In the genomic region with DNA sequence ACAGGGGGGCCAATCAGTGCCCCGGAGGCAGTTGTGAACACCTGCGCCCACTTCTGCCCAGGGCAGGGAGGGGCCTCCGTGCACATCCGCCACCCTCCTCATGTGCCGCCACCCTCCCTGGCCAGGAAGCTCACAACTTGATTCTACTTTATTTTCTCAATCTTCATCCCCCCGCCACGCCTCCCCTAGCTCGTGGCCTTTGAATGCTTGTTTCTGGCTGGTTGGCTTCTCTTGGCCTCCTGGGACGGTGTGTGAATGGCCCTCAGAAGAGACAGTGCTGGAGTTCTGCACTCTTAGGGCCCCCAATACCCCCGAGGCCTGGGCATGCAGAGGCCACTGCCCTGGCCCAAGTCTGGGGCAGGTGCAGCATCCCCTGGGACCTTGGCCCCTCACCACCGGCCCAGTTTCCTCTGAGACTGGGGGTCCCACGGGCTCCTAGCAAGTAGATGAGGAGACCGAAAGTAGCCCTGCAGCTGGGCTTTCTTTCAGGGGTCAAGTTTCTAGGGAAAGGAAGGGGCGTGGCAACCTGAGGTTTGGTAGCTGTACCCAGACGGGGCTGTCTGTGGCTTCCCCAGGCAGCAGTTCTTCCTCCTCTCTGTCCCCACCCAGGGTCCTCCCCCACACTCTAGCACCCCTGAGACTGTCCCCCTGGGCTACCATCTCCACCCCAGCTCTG, we compare ENCODE assay signal across 9 cellular contexts. TPM values are rescaled to one million over a fixed set of nuclear protein-coding genes. Genes with fewer than 3 reads are reported as not detected.
DNase-seq lines count a peak whose midpoint lies in the region; ATAC-seq, FAIRE-seq and TF ChIP-seq lines count a peak whose summit lies in the region.
"Had no signal": no experiment of that assay in that cellular context is flagged by ENCODE, and none has a peak within 500 bp of the region (broad histone marks: within the 10 kb centered on the region; RNA-seq: fewer than 3 reads in every experiment).

No MANE protein-coding gene starts in this region.

- H3K9me3 ChIP-seq in GM12878 (replicated peaks; ENCODE audit: control insufficient read depth, insufficient read depth, low read length): no peaks in the 10 kb centered on the region
- no peaks in the 10 kb centered on the region for H3K9me3 ChIP-seq in osteoblast (ENCODE audit: low read depth, low read length)
- H3K9me3 ChIP-seq: SJSA1 had no signal

- H3K9ac ChIP-seq in GM12878 (ENCODE audit: control insufficient read depth, insufficient read depth, low read length): peak overlapping the region; percentile 91

- CTCF ChIA-PET in GM12878 (lab: Yijun Ruan, JAX): interaction anchor here (0.6 to 3.9 kb wide), 11 partner anchors 9 to 456 kb away, joined by 3 to 22 read pairs (median 6); no protein-coding TSS in a partner anchor

- H3K4me2 ChIP-seq in GM12878 (ENCODE audit: control insufficient read depth, insufficient read depth): peak overlapping the region; percentile 97
- H3K4me2 ChIP-seq in osteoblast (ENCODE audit: insufficient read depth, low read length): peak overlapping the region; percentile 75

- H3K27me3 ChIP-seq in GM12878 (replicated peaks in 1 of 2; ENCODE audit: control insufficient read depth in 2 of 2, insufficient read depth in 2 of 2, low read length in 1 of 2): no peaks in the 10 kb centered on the region; a peak in 1 of 4 replicates
- H3K27me3 ChIP-seq in osteoblast (ENCODE audit: insufficient read depth, low read length): peaks cover 5% of the 10 kb centered on the region

- in situ Hi-C loops in GM12878 (cut with MboI) (no loop called here), G401 (cut with HindIII; ENCODE audit: low sequenced_read_pairs) (no loop called here)

- RAD21 ChIA-PET in GM12878 (lab: Charles Lee; ENCODE audit: unreplicated experiment): interaction anchor here (0.7 to 3.0 kb wide), 10 partner anchors 15 to 540 kb away, joined by 3 to 10 read pairs (median 6); a partner anchor contains a TSS

- no peak for TF ChIP-seq CTCF in GM12878 (IDR thresholded peaks at IDR 0.05 in 2 of 3, conservative IDR thresholded peaks at IDR 0.05 in 1 of 3; ENCODE audit: control insufficient read depth in 2 of 3, extremely low read depth in 1 of 3, insufficient read depth in 1 of 3, low read depth in 3 of 3, low read length in 3 of 3)
- TF ChIP-seq CTCF in osteoblast (IDR thresholded peaks at IDR 0.05; ENCODE audit: extremely low read depth, low read depth, low read length): no peak

- POLR2A ChIA-PET in GM12878 (lab: Charles Lee): interaction anchor here (0.8 to 3.5 kb wide), 7 partner anchors 13 to 98 kb away, joined by 4 to 14 read pairs (median 10); a partner anchor contains a TSS

- peak; percentile 57 for FAIRE-seq in GM12878 (lab: Jason Lieb, UNC)

- H3K36me3 ChIP-seq in GM12878 (ENCODE audit: control insufficient read depth in 2 of 2, insufficient read depth in 2 of 2, low read length in 1 of 2) (peaks cover 0 to 16% of the 10 kb centered on the region in 2 experiments; a peak in 3 of 4 replicates), osteoblast (ENCODE audit: insufficient read depth, low read length) (no peaks in the 10 kb centered on the region)

- TF ChIP-seq POLR2A in Raji (IDR thresholded peaks at IDR 0.05; ENCODE audit: insufficient read depth, low read depth, low read length): peak; percentile 39; the same call in 1 of the 2 replicates
- TF ChIP-seq POLR2A in GM12878 (IDR thresholded peaks at IDR 0.05; ENCODE audit: low read depth, low read length): no peak

- no TSS peak for BruUV-seq in GM12878 (replicated peaks; lab: Mats Ljungman, UMichigan)

- intact Hi-C loops in GM12878 (cut with micrococcal nuclease; ENCODE audit: unreplicated experiment): loop anchor here (2.0 kb wide), 1 partner anchor 15 kb away; a partner anchor contains a TSS

- no peak overlapping the region for H2AFZ ChIP-seq in GM12878 (ENCODE audit: control insufficient read depth, low read depth, low read length)
- H2AFZ ChIP-seq in osteoblast (ENCODE audit: low read length): no peak overlapping the region

- WGBS in GM12878 (ENCODE audit: insufficient coverage, insufficient replicate concordance, low lambda C conversion rate, missing lambda C conversion rate): 0% methylated on average over 15 of the region's 15 CpGs

- no peak for TF ChIP-seq RAD21 in GM12878 (IDR thresholded peaks at IDR 0.05; ENCODE audit: insufficient read depth, low read depth, low read length)

- no peak for TF ChIP-seq EP300 in GM12878 (IDR thresholded peaks at IDR 0.05; ENCODE audit: borderline replicate concordance in 1 of 2, control insufficient read depth in 1 of 2, low read depth in 2 of 2, low read length in 2 of 2)

- SMC1A ChIA-PET in GM12878 (lab: Charles Lee; ENCODE audit: uncharacterized antibody, unreplicated experiment): interaction anchor here (1.0 to 2.8 kb wide), 8 partner anchors 12 to 42 kb away, joined by 3 to 10 read pairs (median 6); a partner anchor contains a TSS

- peak; percentile 29 for ATAC-seq in GM18909 (IDR thresholded peaks at IDR 0.05; ENCODE audit: poor library complexity, unreplicated experiment)
- ATAC-seq in GM12878: peak; percentile 62

- peaks cover 22% of the 10 kb centered on the region for H3K4me1 ChIP-seq in GM12878 (ENCODE audit: control insufficient read depth, insufficient read depth, low read length)
- H3K4me1 ChIP-seq in osteoblast (ENCODE audit: insufficient read depth, low read length): peaks cover 15% of the 10 kb centered on the region

- H3K4me3 ChIP-seq in GM12878 (peak overlapping the region; percentile 83), osteoblast (ENCODE audit: insufficient read depth, low read length) (no peak overlapping the region)

- peak overlapping the region; percentile 85 for H3K27ac ChIP-seq in GM12878 (ENCODE audit: control insufficient read depth, insufficient read depth)
- no peak overlapping the region for H3K27ac ChIP-seq in osteoblast (ENCODE audit: low read depth, low read length)
- H3K27ac ChIP-seq: SJSA1 had no signal

- no peaks in the 10 kb centered on the region for H4K20me1 ChIP-seq in GM12878 (ENCODE audit: control insufficient read depth, insufficient read depth)
- peaks cover 11% of the 10 kb centered on the region for H4K20me1 ChIP-seq in osteoblast (ENCODE audit: insufficient read depth, low read length)

- DNase-seq in GM12878 (ENCODE audit: low read depth, low spot score): no peak
- DNase-seq in osteoblast (ENCODE audit: insufficient read length, low spot score, missing footprints): no peak
- no peak for DNase-seq in G401 (ENCODE audit: low spot score)
- DNase-seq in cerebellar nuclear complex (lab: John Stamatoyannopoulos, UW): no peak
- no peak for DNase-seq in NCI-H2107 (lab: John Stamatoyannopoulos, UW)
- DNase-seq in DMS53 treated with DMSO at 0.1 percent for 48 hours (lab: John Stamatoyannopoulos, UW; ENCODE audit: unreplicated experiment): no peak

- H3K79me2 ChIP-seq in GM12878 (ENCODE audit: control insufficient read depth, insufficient read depth, low read length): peaks cover 30% of the 10 kb centered on the region
- no peaks in the 10 kb centered on the region for H3K79me2 ChIP-seq in osteoblast (ENCODE audit: insufficient read depth, low read length)

RNA-seq across cellular contexts. Expression of a gene that starts 1.3 kb away (rescaled TPM):
- 36.2 and 39.2 TPM in 2 replicates for total RNA-seq in GM12878 (2013; cell fraction: nucleolus; rRNA removed)
- total RNA-seq in GM12878 (2014; rRNA removed) (56.0 and 62.4 TPM in 2 replicates), GM12878 (2014; rRNA removed; fragmentation: Illumina TruSeq; extraction: Trizol) (15.2 and 15.3 TPM in 2 replicates), GM12878 (2021) (47.1 and 51.0 TPM in 2 replicates), osteoblast (5.3 and 6.9 TPM in 2 replicates)
- 7.5 TPM for polyA plus RNA-seq in GM12878 (2011; ENCODE audit: low read depth)
- polyA plus RNA-seq in GM12878 (2011; rRNA removed) (22.6 and 34.7 TPM in 2 replicates), GM12878 (2014; fragmentation: Illumina TruSeq; extraction: Trizol) (4.7 and 9.6 TPM in 2 replicates), GM12878 (2014; fragmentation: Nextera tagmentation; extraction: Ambion mirVana) (1 to 10 TPM in 1 of 2 experiments, under 1 TPM in 1; 0.82 to 3.3 TPM), GM12878 (2014; rRNA removed) (61.4 and 64.3 TPM in 2 replicates), GM12878 (2016; fragmentation: Nextera tagmentation; extraction: Ambion mirVana) (10 to 100 TPM; 45.0 to 53.5 TPM)
- 51.6 and 94.5 TPM in 2 replicates for polyA plus RNA-seq in GM12878 (2011; cell fraction: cytosol; rRNA removed)
- 56.1 and 57.8 TPM in 2 replicates for polyA plus RNA-seq in GM12878 (2011; cell fraction: nucleus; rRNA removed)
- polyA plus RNA-seq in GM12878 (2012): 39.7 and 39.8 TPM in 2 replicates
- polyA minus RNA-seq in GM12878 (2011; rRNA and poly(A)+ RNA removed): 21.4 and 38.2 TPM in 2 replicates
- polyA minus RNA-seq in GM12878 (2011; cell fraction: cytosol; rRNA and poly(A)+ RNA removed): 21.9 and 23.7 TPM in 2 replicates
- polyA minus RNA-seq in GM12878 (2011; cell fraction: nucleus; rRNA and poly(A)+ RNA removed): 14.7 and 21.8 TPM in 2 replicates
- 32.9 and 33.4 TPM in 2 replicates for total RNA-seq in G401 (2014; rRNA removed; shearing (Covaris generic))

RNA-seq across cellular contexts. Expression of a gene that starts 1.9 kb away (rescaled TPM):
- total RNA-seq in GM12878 (2013; cell fraction: nucleolus; rRNA removed): 0.69 and 0.71 TPM in 2 replicates
- total RNA-seq in GM12878 (2014; rRNA removed) (0.34 and 0.38 TPM in 2 replicates), GM12878 (2014; rRNA removed; fragmentation: Illumina TruSeq; extraction: Trizol) (0.09 and 0.14 TPM in 2 replicates), GM12878 (2021) (0.41 and 0.51 TPM in 2 replicates), osteoblast (0.59 and 0.72 TPM in 2 replicates)
- polyA plus RNA-seq in GM12878 (2011; ENCODE audit: low read depth): 0.29 TPM
- polyA plus RNA-seq in GM12878 (2011; rRNA removed) (0.14 and 0.38 TPM in 2 replicates), GM12878 (2014; fragmentation: Illumina TruSeq; extraction: Trizol) (0.15 TPM in 1 of 2 replicates, not detected in the other), GM12878 (2014; fragmentation: Nextera tagmentation; extraction: Ambion mirVana) (under 1 TPM in 1 of 2 experiments, not detected in 1; 0.04 TPM), GM12878 (2014; rRNA removed) (0.27 and 0.36 TPM in 2 replicates), GM12878 (2016; fragmentation: Nextera tagmentation; extraction: Ambion mirVana) (under 1 TPM; 0.12 to 0.24 TPM)
- polyA plus RNA-seq in GM12878 (2011; cell fraction: cytosol; rRNA removed): 0.42 and 0.48 TPM in 2 replicates
- 0.97 and 1.1 TPM in 2 replicates for polyA plus RNA-seq in GM12878 (2011; cell fraction: nucleus; rRNA removed)
- polyA plus RNA-seq in GM12878 (2012): 0.58 and 0.86 TPM in 2 replicates
- polyA minus RNA-seq in GM12878 (2011; rRNA and poly(A)+ RNA removed): 0.37 and 0.88 TPM in 2 replicates
- polyA minus RNA-seq in GM12878 (2011; cell fraction: cytosol; rRNA and poly(A)+ RNA removed): 0.31 TPM in 1 of 2 replicates, not detected in the other
- 0.19 and 0.24 TPM in 2 replicates for polyA minus RNA-seq in GM12878 (2011; cell fraction: nucleus; rRNA and poly(A)+ RNA removed)
- total RNA-seq in G401 (2014; rRNA removed; shearing (Covaris generic)): 4.2 and 5.0 TPM in 2 replicates

RNA-seq across cellular contexts. Expression of a gene that starts 6.2 kb away (rescaled TPM):
- not detected in 2 replicates for total RNA-seq in GM12878 (2013; cell fraction: nucleolus; rRNA removed)
- total RNA-seq in GM12878 (2014; rRNA removed) (not detected in 2 replicates), GM12878 (2014; rRNA removed; fragmentation: Illumina TruSeq; extraction: Trizol) (not detected in 2 replicates), GM12878 (2021) (not detected in 2 replicates), osteoblast (0.72 TPM in 1 of 2 replicates, not detected in the other)
- polyA plus RNA-seq in GM12878 (2011; ENCODE audit: low read depth): not detected
- polyA plus RNA-seq in GM12878 (2011; rRNA removed) (not detected in 2 replicates), GM12878 (2014; fragmentation: Illumina TruSeq; extraction: Trizol) (not detected in 2 replicates), GM12878 (2014; fragmentation: Nextera tagmentation; extraction: Ambion mirVana) (not detected), GM12878 (2014; rRNA removed) (not detected in 2 replicates), GM12878 (2016; fragmentation: Nextera tagmentation; extraction: Ambion mirVana) (not detected)
- not detected in 2 replicates for polyA plus RNA-seq in GM12878 (2011; cell fraction: cytosol; rRNA removed)
- not detected in 2 replicates for polyA plus RNA-seq in GM12878 (2011; cell fraction: nucleus; rRNA removed)
- not detected in 2 replicates for polyA plus RNA-seq in GM12878 (2012)
- polyA minus RNA-seq in GM12878 (2011; rRNA and poly(A)+ RNA removed): not detected in 2 replicates
- not detected in 2 replicates for polyA minus RNA-seq in GM12878 (2011; cell fraction: cytosol; rRNA and poly(A)+ RNA removed)
- polyA minus RNA-seq in GM12878 (2011; cell fraction: nucleus; rRNA and poly(A)+ RNA removed): not detected in 2 replicates
- total RNA-seq in G401 (2014; rRNA removed; shearing (Covaris generic)): not detected in 2 replicates

RNA-seq across cellular contexts. Expression of a gene that starts 15.0 kb away (rescaled TPM):
- 10.1 and 12.7 TPM in 2 replicates for total RNA-seq in GM12878 (2013; cell fraction: nucleolus; rRNA removed)
- 13.4 and 17.2 TPM in 2 replicates for total RNA-seq in GM12878 (2014; rRNA removed)
- total RNA-seq in GM12878 (2014; rRNA removed; fragmentation: Illumina TruSeq; extraction: Trizol): 8.8 and 9.3 TPM in 2 replicates
- total RNA-seq in GM12878 (2021): 38.0 and 42.5 TPM in 2 replicates
- 23.0 TPM for polyA plus RNA-seq in GM12878 (2011; ENCODE audit: low read depth)
- polyA plus RNA-seq in GM12878 (2011; rRNA removed): 11.4 and 13.2 TPM in 2 replicates
- 25.9 and 26.5 TPM in 2 replicates for polyA plus RNA-seq in GM12878 (2011; cell fraction: cytosol; rRNA removed)
- polyA plus RNA-seq in GM12878 (2011; cell fraction: nucleus; rRNA removed): 84.3 and 88.7 TPM in 2 replicates
- polyA plus RNA-seq in GM12878 (2012): 27.4 and 30.3 TPM in 2 replicates
- 2.8 and 10.8 TPM in 2 replicates for polyA plus RNA-seq in GM12878 (2014; fragmentation: Illumina TruSeq; extraction: Trizol)
- polyA plus RNA-seq in GM12878 (2014; fragmentation: Nextera tagmentation; extraction: Ambion mirVana): 10 to 100 TPM in 1 of 2 experiments, 1 to 10 TPM in 1; 3.4 to 12.3 TPM
- polyA plus RNA-seq in GM12878 (2014; rRNA removed): 17.8 and 26.0 TPM in 2 replicates
- 10 to 100 TPM; 21.2 to 22.0 TPM for polyA plus RNA-seq in GM12878 (2016; fragmentation: Nextera tagmentation; extraction: Ambion mirVana)
- 7.1 and 14.5 TPM in 2 replicates for polyA minus RNA-seq in GM12878 (2011; rRNA and poly(A)+ RNA removed)
- 6.0 and 6.2 TPM in 2 replicates for polyA minus RNA-seq in GM12878 (2011; cell fraction: cytosol; rRNA and poly(A)+ RNA removed)
- 15.2 and 18.4 TPM in 2 replicates for polyA minus RNA-seq in GM12878 (2011; cell fraction: nucleus; rRNA and poly(A)+ RNA removed)
- 28.9 and 31.5 TPM in 2 replicates for total RNA-seq in osteoblast
- 29.2 and 44.0 TPM in 2 replicates for total RNA-seq in G401 (2014; rRNA removed; shearing (Covaris generic))

RNA-seq across cellular contexts. Expression of a gene that starts 28.6 kb away (rescaled TPM):
- 25.0 and 25.2 TPM in 2 replicates for total RNA-seq in GM12878 (2013; cell fraction: nucleolus; rRNA removed)
- total RNA-seq in GM12878 (2014; rRNA removed) (0.16 and 0.28 TPM in 2 replicates), GM12878 (2014; rRNA removed; fragmentation: Illumina TruSeq; extraction: Trizol) (0.09 TPM in 2 replicates), GM12878 (2021) (5.6 TPM in 2 replicates), osteoblast (under 0.01 TPM in 2 replicates)
- 0.13 TPM for polyA plus RNA-seq in GM12878 (2011; ENCODE audit: low read depth)
- polyA plus RNA-seq in GM12878 (2011; rRNA removed) (0.24 and 0.53 TPM in 2 replicates), GM12878 (2014; fragmentation: Illumina TruSeq; extraction: Trizol) (not detected in 2 replicates), GM12878 (2014; fragmentation: Nextera tagmentation; extraction: Ambion mirVana) (under 1 TPM; 0.05 TPM), GM12878 (2014; rRNA removed) (2.1 and 2.2 TPM in 2 replicates), GM12878 (2016; fragmentation: Nextera tagmentation; extraction: Ambion mirVana) (not detected)
- polyA plus RNA-seq in GM12878 (2011; cell fraction: cytosol; rRNA removed): 1.7 and 2.7 TPM in 2 replicates
- polyA plus RNA-seq in GM12878 (2011; cell fraction: nucleus; rRNA removed): 6.0 and 7.2 TPM in 2 replicates
- 1.3 and 2.5 TPM in 2 replicates for polyA plus RNA-seq in GM12878 (2012)
- polyA minus RNA-seq in GM12878 (2011; rRNA and poly(A)+ RNA removed): 0.37 and 0.46 TPM in 2 replicates
- polyA minus RNA-seq in GM12878 (2011; cell fraction: cytosol; rRNA and poly(A)+ RNA removed): 5.1 and 8.3 TPM in 2 replicates
- 1.6 and 3.3 TPM in 2 replicates for polyA minus RNA-seq in GM12878 (2011; cell fraction: nucleus; rRNA and poly(A)+ RNA removed)
- total RNA-seq in G401 (2014; rRNA removed; shearing (Covaris generic)): 1.2 TPM in 1 of 2 replicates, not detected in the other
